In genomic region chr16:30934827-30935557, GRCh38 we compare ENCODE assay signal across 9 cellular contexts. TPM values are rescaled to one million over a fixed set of nuclear protein-coding genes. Genes with fewer than 3 reads are reported as not detected.
A peak's percentile ranks its signal among the peaks of the same experiment; 100 is the strongest.
DNase-seq lines count a peak whose midpoint lies in the region; ATAC-seq and TF ChIP-seq lines count a peak whose summit lies in the region.
"Had no signal": no experiment of that assay in that cellular context is flagged by ENCODE, and none has a peak within 500 bp of the region (broad histone marks: within the 10 kb centered on the region; RNA-seq: fewer than 3 reads in every experiment).

No MANE protein-coding gene starts in this region.

- TF ChIP-seq CTCF in GM12865 (IDR thresholded peaks at IDR 0.05; ENCODE audit: insufficient read depth, low read depth, low read length, missing control alignments) (peak; percentile 62), OCI-LY1 (IDR thresholded peaks at IDR 0.05; ENCODE audit: low read length) (peak; percentile 69), brain microvascular endothelial cell (IDR thresholded peaks at IDR 0.05; ENCODE audit: low read depth, low read length, missing control alignments) (peak; percentile 79), lung (IDR thresholded peaks at IDR 0.05; ENCODE audit: control extremely low read depth, extremely low read depth) (peak; percentile 2)

- H3K9ac ChIP-seq in OCI-LY1 (ENCODE audit: low read length), result no peak overlapping the region

- no peak overlapping the region for H2AFZ ChIP-seq in OCI-LY1 (ENCODE audit: low read length)

- no peaks in the 10 kb centered on the region for H3K9me2 ChIP-seq in OCI-LY1 (ENCODE audit: low read depth, low read length)

- H3K36me3 ChIP-seq in OCI-LY1 (ENCODE audit: insufficient read depth, low read length) (peaks cover 30% of the 10 kb centered on the region; the same call in 1 of the 2 replicates), brain microvascular endothelial cell (replicated peaks) (peaks cover 50% of the 10 kb centered on the region), lung (ENCODE audit: control insufficient read depth in 2 of 2, insufficient read depth in 2 of 2, low read length in 2 of 2) (peaks cover 3 to 31% of the 10 kb centered on the region in 2 donors)

- no peaks in the 10 kb centered on the region for H4K20me1 ChIP-seq in OCI-LY1 (ENCODE audit: insufficient read depth, low read length)

- H3K4me3 ChIP-seq in GM12865 (ENCODE audit: low read depth, low read length), result no peak overlapping the region
- H3K4me3 ChIP-seq in OCI-LY1 (ENCODE audit: low read depth, low read length, poor library complexity, severe bottlenecking), result no peak overlapping the region
- no peak overlapping the region for H3K4me3 ChIP-seq in brain microvascular endothelial cell (ENCODE audit: low read depth, low read length)
- H3K4me3 ChIP-seq in lung, result no peak overlapping the region

- no peak overlapping the region for H3K27ac ChIP-seq in OCI-LY1 (ENCODE audit: low read depth, low read length, poor library complexity, severe bottlenecking)
- H3K27ac ChIP-seq in brain microvascular endothelial cell, result no peak overlapping the region
- H3K27ac ChIP-seq in lung (ENCODE audit: low read depth in 1 of 2, low read length in 1 of 2), result no peak overlapping the region
- H3K27ac ChIP-seq: epithelial cell of prostate had no signal

- H3K27me3 ChIP-seq in OCI-LY1 (ENCODE audit: insufficient read depth, low read length) (no peaks in the 10 kb centered on the region), brain microvascular endothelial cell (replicated peaks) (no peaks in the 10 kb centered on the region), lung (ENCODE audit: control insufficient read depth, insufficient read depth) (no peaks in the 10 kb centered on the region)

- WGBS in lung, 2 donors, result 50 to 62% methylated on average over 12 of the region's 12 CpGs

- DNase-seq in AG08396 (ENCODE audit: low spot score) (peak; percentile 73), GM12865 (ENCODE audit: low read depth) (peak; percentile 43), brain microvascular endothelial cell (peak; percentile 56), lung (ENCODE audit: low spot score) (no peak), NCI-H1417 treated with DMSO at 0.1 percent for 48 hours (lab: John Stamatoyannopoulos, UW) (no peak)

- ATAC-seq in lung (ENCODE audit: insufficient read depth, low FRiP score), result peak; percentile 77
- no peak for ATAC-seq in HG03565 (IDR thresholded peaks at IDR 0.05; ENCODE audit: unreplicated experiment)
- no peak for ATAC-seq in GM21723 (IDR thresholded peaks at IDR 0.05; ENCODE audit: unreplicated experiment)

- H3K4me1 ChIP-seq in OCI-LY1 (ENCODE audit: insufficient read depth, low read length, severe bottlenecking) (peaks cover 13% of the 10 kb centered on the region), lung (ENCODE audit: control insufficient read depth in 2 of 2, insufficient read depth in 2 of 2, low read length in 2 of 2) (no peaks in the 10 kb centered on the region)

- no peaks in the 10 kb centered on the region for H3F3A ChIP-seq in OCI-LY1 (ENCODE audit: insufficient read depth, low read length)

- no peak overlapping the region for H3K4me2 ChIP-seq in OCI-LY1 (ENCODE audit: low read length)

- no peaks in the 10 kb centered on the region for H3K79me2 ChIP-seq in OCI-LY1 (ENCODE audit: insufficient read depth, low read length)

- in situ Hi-C loops in brain microvascular endothelial cell (cut with HindIII; ENCODE audit: low pct_ligation_motif_present, low sequenced_read_pairs), result loop anchor here (25.0 kb wide), 1 partner anchor 527 kb away; the partner anchor contains the start of genes ARMC5 and TGFB1I1

- H3K9me3 ChIP-seq in OCI-LY1 (ENCODE audit: low read length), result no peaks in the 10 kb centered on the region
- peaks cover 0 to 2% of the 10 kb centered on the region in 2 donors for H3K9me3 ChIP-seq in lung (ENCODE audit: control insufficient read depth in 2 of 2, insufficient read depth in 1 of 2, low read length in 1 of 2)

RNA-seq across cellular contexts. Expression of gene FBXL19, which starts 11.6 kb away (rescaled TPM):
- total RNA-seq in lung, result 10 to 100 TPM; 10.6 to 17.3 TPM
- 10 to 100 TPM; 10.3 to 15.8 TPM for polyA plus RNA-seq in lung

RNA-seq across cellular contexts. Expression of gene ORAI3, which starts 13.9 kb away (rescaled TPM):
- total RNA-seq in lung, result 10 to 100 TPM; 23.9 to 27.4 TPM
- 10 to 100 TPM; 20.2 to 23.3 TPM for polyA plus RNA-seq in lung

RNA-seq across cellular contexts. Expression of gene SETD1A, which starts 22.6 kb away (rescaled TPM):
- total RNA-seq in lung, result 10 to 100 TPM in 1 of 2 donors, 1 to 10 TPM in 1; 7.4 to 22.0 TPM
- 10 to 100 TPM in 1 of 2 donors, 1 to 10 TPM in 1; 8.7 to 13.1 TPM for polyA plus RNA-seq in lung

RNA-seq across cellular contexts. Expression of gene CTF1, which starts 38.6 kb away (rescaled TPM):
- 1 to 10 TPM; 4.7 to 9.8 TPM for total RNA-seq in lung
- polyA plus RNA-seq in lung, result 1 to 10 TPM; 3.3 to 5.6 TPM

RNA-seq across cellular contexts. Expression of gene BCL7C, which starts 41.1 kb away (rescaled TPM):
- 10 to 100 TPM; 25.7 to 30.9 TPM for total RNA-seq in lung
- 10 to 100 TPM; 18.2 to 51.8 TPM for polyA plus RNA-seq in lung

Comparison
In these comparisons a context has a peak if more than half of its experiments do, and no peak if none do; other contexts are left out.
1. DNase-seq: peak in AG08396 (single experiment), GM12865 (single experiment) and brain microvascular endothelial cell (single experiment); none in lung (single experiment) and NCI-H1417 treated with DMSO at 0.1 percent for 48 hours (single experiment).
2. CTCF ChIP-seq: peak in every context shown above with its lines; median percentile 79 in brain microvascular endothelial cell; 69 in OCI-LY1; 62 in GM12865; 2 in lung.